25 cellular contexts compared by ENCODE assay signal in the genomic region with DNA sequence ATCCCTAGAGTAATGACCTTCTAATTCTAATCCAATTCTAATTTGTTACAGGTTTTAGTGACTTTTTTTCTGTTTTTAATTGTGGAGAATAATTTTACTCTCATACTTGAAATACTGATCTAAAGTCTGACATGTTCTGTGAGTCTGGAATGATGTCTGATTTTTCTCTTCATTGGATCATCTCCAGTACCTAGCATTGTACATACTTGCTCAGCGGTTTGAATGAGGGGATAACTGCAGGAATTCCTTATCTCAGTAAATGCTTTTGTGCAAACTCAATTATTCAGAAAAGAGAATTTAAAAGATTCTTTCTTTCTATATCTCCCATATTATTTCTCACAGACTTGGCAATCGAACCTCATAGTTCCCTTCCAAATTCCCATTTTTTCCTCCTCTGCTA.
A peak's percentile ranks its signal among the peaks of the same experiment; 100 is the strongest.
DNase-seq lines count a peak whose midpoint lies in the region; ATAC-seq, FAIRE-seq and TF ChIP-seq lines count a peak whose summit lies in the region.
"Had no signal": no experiment of that assay in that cellular context is flagged by ENCODE, and none has a peak within 500 bp of the region (broad histone marks: within the 10 kb centered on the region; RNA-seq: fewer than 3 reads in every experiment).

No MANE protein-coding gene starts in this region.

- no peaks in the 10 kb centered on the region for H3K36me3 ChIP-seq in astrocyte (ENCODE audit: insufficient read depth, low read length)
- no peaks in the 10 kb centered on the region for H3K36me3 ChIP-seq in endocrine pancreas (ENCODE audit: control insufficient read depth, insufficient read depth, low read length)
- H3K36me3 ChIP-seq: BE2C, BLaER1 had no signal

- H3K9ac ChIP-seq in astrocyte (ENCODE audit: low read length) (no peak overlapping the region), endocrine pancreas (ENCODE audit: control insufficient read depth, insufficient read depth, low read length) (peak overlapping the region; percentile 26)
- H3K9ac ChIP-seq: BLaER1 had no signal

- H3K9me3 ChIP-seq in astrocyte (ENCODE audit: insufficient read depth, low read depth, low read length) (no peaks in the 10 kb centered on the region), endocrine pancreas (ENCODE audit: control insufficient read depth, low read length) (no peaks in the 10 kb centered on the region)
- H3K9me3 ChIP-seq: BE2C, BLaER1 had no signal

- no peaks in the 10 kb centered on the region for H3K27me3 Mint-ChIP-seq in astrocyte (ENCODE audit: low read depth, unreplicated experiment)
- H3K27me3 Mint-ChIP-seq in activated CD4-positive, alpha-beta memory T cell treated with anti-CD3 and anti-CD28 coated beads, Interleukin-2, amount 10 ng/mL, durations not matched to agents 7 days and 5 days = peaks cover 7% of the 10 kb centered on the region
- H3K27me3 Mint-ChIP-seq: CD4-positive, CD25-positive, alpha-beta regulatory T cell had no signal

- H3K4me3 ChIP-seq in astrocyte (ENCODE audit: insufficient read depth, low read depth, low read length) (no peak overlapping the region), endocrine pancreas (ENCODE audit: control insufficient read depth, insufficient read depth, low read length) (no peak overlapping the region)
- H3K4me3 ChIP-seq: BLaER1 had no signal

- peaks cover 19% of the 10 kb centered on the region for H3K4me1 Mint-ChIP-seq in astrocyte (ENCODE audit: low read depth, unreplicated experiment)
- H3K4me1 Mint-ChIP-seq in activated CD4-positive, alpha-beta memory T cell treated with anti-CD3 and anti-CD28 coated beads, Interleukin-2, amount 10 ng/mL, durations not matched to agents 7 days and 5 days = no peaks in the 10 kb centered on the region
- H3K4me1 Mint-ChIP-seq: CD14-positive monocyte; CD4-positive, alpha-beta memory T cell; CD4-positive, CD25-positive, alpha-beta regulatory T cell; CD8-positive, alpha-beta memory T cell had no signal

- H3K36me3 Mint-ChIP-seq in astrocyte (ENCODE audit: low read depth, unreplicated experiment) = no peaks in the 10 kb centered on the region
- H3K36me3 Mint-ChIP-seq in activated CD4-positive, alpha-beta memory T cell treated with anti-CD3 and anti-CD28 coated beads, Interleukin-2, amount 10 ng/mL, durations not matched to agents 7 days and 5 days (ENCODE audit: low read depth) = no peaks in the 10 kb centered on the region
- H3K36me3 Mint-ChIP-seq: CD14-positive monocyte; CD4-positive, alpha-beta memory T cell; CD4-positive, CD25-positive, alpha-beta regulatory T cell; CD8-positive, alpha-beta memory T cell had no signal

- H3K27ac ChIP-seq in astrocyte (ENCODE audit: low read depth, low read length) = no peak overlapping the region
- H3K27ac ChIP-seq: BLaER1 had no signal

- FAIRE-seq in astrocyte (lab: Jason Lieb, UNC) = no peak
- FAIRE-seq: A204.1, GM12891, GM19239 had no signal

- POLR2A ChIA-PET in activated CD4-positive, alpha-beta memory T cell treated with anti-CD3 and anti-CD28 coated beads, Interleukin-2, amount 10 ng/mL, durations not matched to agents 7 days and 5 days (lab: Charles Lee) = no interaction called here

- ATAC-seq in GM21528 (IDR thresholded peaks at IDR 0.05; ENCODE audit: low FRiP score, unreplicated experiment) = no peak

- peak; percentile 16 for DNase-seq in GM03348 (ENCODE audit: low spot score)
- peak; percentile 55 for DNase-seq in astrocyte (ENCODE audit: low read depth)
- DNase-seq in activated CD4-positive, alpha-beta memory T cell treated with anti-CD3 and anti-CD28 coated beads, Interleukin-2, amount 10 ng/mL, durations not matched to agents 7 days and 5 days = no peak
- DNase-seq: 8988T; ACHN; BE2C; C1 segment of cervical spinal cord; CD4-positive, alpha-beta memory T cell; CD4-positive, CD25-positive, alpha-beta regulatory T cell; CD8-positive, alpha-beta memory T cell; COR-L47; DMS 273 treated with DMSO at 0.1 percent for 48 hours; DMS153; DMS53; DMS79; DND-41; EL; GDM1 had no signal

- H2AFZ ChIP-seq in astrocyte (ENCODE audit: low read depth, low read length) = no peak overlapping the region

- H3K4me1 ChIP-seq in astrocyte (ENCODE audit: insufficient read depth, low read length) (peaks cover 6% of the 10 kb centered on the region), endocrine pancreas (ENCODE audit: control insufficient read depth, insufficient read depth, low read length) (no peaks in the 10 kb centered on the region)
- H3K4me1 ChIP-seq: BE2C, BLaER1 had no signal

- no peak overlapping the region for H3K4me3 Mint-ChIP-seq in astrocyte (ENCODE audit: unreplicated experiment)
- no peak overlapping the region for H3K4me3 Mint-ChIP-seq in activated CD4-positive, alpha-beta memory T cell treated with anti-CD3 and anti-CD28 coated beads, Interleukin-2, amount 10 ng/mL, durations not matched to agents 7 days and 5 days
- H3K4me3 Mint-ChIP-seq: CD14-positive monocyte; CD4-positive, alpha-beta memory T cell; CD4-positive, CD25-positive, alpha-beta regulatory T cell; CD8-positive, alpha-beta memory T cell had no signal

- no peak overlapping the region for H3K4me2 ChIP-seq in astrocyte (ENCODE audit: low read length)
- H3K4me2 ChIP-seq: BLaER1 had no signal

- H3K27ac Mint-ChIP-seq in astrocyte (ENCODE audit: unreplicated experiment) = no peak overlapping the region
- no peak overlapping the region for H3K27ac Mint-ChIP-seq in activated CD4-positive, alpha-beta memory T cell treated with anti-CD3 and anti-CD28 coated beads, Interleukin-2, amount 10 ng/mL, durations not matched to agents 7 days and 5 days
- H3K27ac Mint-ChIP-seq: CD14-positive monocyte; CD4-positive, alpha-beta memory T cell; CD4-positive, CD25-positive, alpha-beta regulatory T cell; CD8-positive, alpha-beta memory T cell had no signal

- no peaks in the 10 kb centered on the region for H4K20me1 ChIP-seq in astrocyte (ENCODE audit: insufficient read depth, low read length)
- H4K20me1 ChIP-seq: BLaER1 had no signal

- TF ChIP-seq CTCF in astrocyte (IDR thresholded peaks at IDR 0.05; ENCODE audit: insufficient read depth, low read depth, low read length) = no peak

- no peaks in the 10 kb centered on the region for H3K9me3 Mint-ChIP-seq in astrocyte (ENCODE audit: unreplicated experiment)
- H3K9me3 Mint-ChIP-seq in activated CD4-positive, alpha-beta memory T cell treated with anti-CD3 and anti-CD28 coated beads, Interleukin-2, amount 10 ng/mL, durations not matched to agents 7 days and 5 days = no peaks in the 10 kb centered on the region
- H3K9me3 Mint-ChIP-seq: CD4-positive, alpha-beta memory T cell; CD4-positive, CD25-positive, alpha-beta regulatory T cell; CD8-positive, alpha-beta memory T cell had no signal

- H3K27me3 ChIP-seq in astrocyte (ENCODE audit: insufficient read depth, low read length) (no peaks in the 10 kb centered on the region), endocrine pancreas (ENCODE audit: control insufficient read depth, insufficient read depth, low read length) (no peaks in the 10 kb centered on the region)
- H3K27me3 ChIP-seq: BE2C, BLaER1 had no signal

- CTCF ChIA-PET in activated CD4-positive, alpha-beta memory T cell treated with anti-CD3 and anti-CD28 coated beads, Interleukin-2, amount 10 ng/mL, durations not matched to agents 7 days and 5 days (lab: Charles Lee) = no interaction called here

- H3K79me2 ChIP-seq in astrocyte (ENCODE audit: insufficient read depth, low read length) = no peaks in the 10 kb centered on the region
